ENCODE assay signal across 27 cellular contexts in the genomic region with DNA sequence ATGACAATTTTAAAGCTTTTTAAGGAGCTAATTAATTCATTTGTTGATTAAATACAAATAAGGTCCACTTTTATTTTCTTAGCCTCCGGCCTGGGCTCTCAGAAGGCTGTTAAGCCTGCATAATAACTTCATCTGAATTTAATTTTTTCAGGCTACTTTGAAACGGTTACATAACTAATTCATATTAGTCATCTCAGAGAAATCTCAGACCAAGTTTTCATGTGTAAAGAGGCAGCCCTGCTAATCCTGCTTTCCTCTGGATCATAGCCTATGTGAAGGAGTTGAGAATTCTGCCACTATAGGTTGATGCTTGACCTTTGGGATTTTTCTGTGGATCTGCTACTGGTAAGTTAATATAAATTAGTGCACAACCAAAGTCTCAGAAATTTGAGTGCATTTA.
DNase-seq lines count a peak whose midpoint lies in the region; ATAC-seq and TF ChIP-seq lines count a peak whose summit lies in the region.
"Had no signal": no experiment of that assay in that cellular context is flagged by ENCODE, and none has a peak within 500 bp of the region (broad histone marks: within the 10 kb centered on the region; RNA-seq: fewer than 3 reads in every experiment).

No MANE protein-coding gene starts in this region.

- H3K4me1 ChIP-seq in SK-N-SH (ENCODE audit: control insufficient read depth in 1 of 2, insufficient read depth in 2 of 2, low read depth in 1 of 2, low read length in 1 of 2): no peaks in the 10 kb centered on the region
- H3K4me1 ChIP-seq in SJCRH30: no peaks in the 10 kb centered on the region
- H3K4me1 ChIP-seq: adrenal gland, left lung, tibial nerve had no signal

- no peaks in the 10 kb centered on the region for H3K36me3 ChIP-seq in SK-N-SH (replicated peaks in 1 of 2; ENCODE audit: control insufficient read depth in 1 of 2, insufficient read depth in 2 of 2, low read length in 1 of 2)
- no peaks in the 10 kb centered on the region for H3K36me3 ChIP-seq in SJCRH30
- H3K36me3 ChIP-seq: adrenal gland, heart left ventricle, left lung, tibial nerve had no signal

- no peak for DNase-seq in SK-N-SH
- peak; percentile 19 for DNase-seq in astrocyte of the hippocampus (ENCODE audit: low read depth, low spot score)
- DNase-seq in foreskin fibroblast: peak; percentile 4 to 34
- no peak for DNase-seq in natural killer cell treated with Interleukin-12 subunit alpha and Interleukin-12 subunit beta and Interleukin-15 and Interleukin-18, amount 100 ng/mL, for 72 hours (ENCODE audit: low spot score)
- DNase-seq in NCI-H1105 (lab: John Stamatoyannopoulos, UW): no peak
- DNase-seq in SJCRH30: no peak
- DNase-seq: activated CD4-positive, alpha-beta T cell treated with anti-CD3 and anti-CD28 coated beads, Interleukin-2, amount 50 U/mL, for 4 hours; activated effector memory CD4-positive, alpha-beta T cell treated with anti-CD3 and anti-CD28 coated beads, Interleukin-2, amount 50 U/mL, for 16 hours; adrenal gland; C1 segment of cervical spinal cord; Calu3; heart left ventricle; left lung; NCI-H146; NCI-H69; nephron progenitor cell; SHP77; stimulated activated CD4-positive, alpha-beta T cell treated with anti-CD3 and anti-CD28 coated beads, Interleukin-2, amount 100 ng/mL, for 24 hours; stimulated activated naive CD8-positive, alpha-beta T cell treated with anti-CD3 and anti-CD28 coated beads, Interleukin-15, Interleukin-2, amounts not matched to agents 100 U/mL and 50 U/mL, for 24 hours; T-helper 17 cell had no signal

- H3K4me2 ChIP-seq in SK-N-SH: no peak overlapping the region

- no peak overlapping the region for H3K4me3 Mint-ChIP-seq in natural killer cell treated with Interleukin-12 subunit alpha and Interleukin-12 subunit beta and Interleukin-15 and Interleukin-18, amount 100 ng/mL, for 72 hours
- H3K4me3 Mint-ChIP-seq: central memory CD8-positive, alpha-beta T cell; nephron progenitor cell; T-helper 17 cell had no signal

- POLR2A ChIA-PET in SK-N-SH (lab: Yijun Ruan, JAX): no interaction called here

- TF ChIP-seq CTCF in SK-N-SH (IDR thresholded peaks at IDR 0.05) (no peak), foreskin fibroblast (IDR thresholded peaks at IDR 0.05; ENCODE audit: low read depth, low read length) (no peak)

- no peaks in the 10 kb centered on the region for H3K27me3 ChIP-seq in SK-N-SH (ENCODE audit: insufficient read depth)
- H3K27me3 ChIP-seq in SJCRH30: no peaks in the 10 kb centered on the region
- H3K27me3 ChIP-seq: adrenal gland, heart left ventricle, left lung, tibial nerve had no signal

- H4K20me1 ChIP-seq in SK-N-SH (ENCODE audit: insufficient read depth): no peaks in the 10 kb centered on the region

- no peak overlapping the region for H3K27ac Mint-ChIP-seq in natural killer cell treated with Interleukin-12 subunit alpha and Interleukin-12 subunit beta and Interleukin-15 and Interleukin-18, amount 100 ng/mL, for 72 hours
- H3K27ac Mint-ChIP-seq: nephron progenitor cell, T-helper 17 cell had no signal

- H3K4me3 ChIP-seq in SK-N-SH (ENCODE audit: low read depth in 2 of 2, low read length in 1 of 2) (no peak overlapping the region), foreskin fibroblast (ENCODE audit: low read depth in 1 of 2, low read length in 2 of 2) (no peak overlapping the region), SJCRH30 (no peak overlapping the region)
- H3K4me3 ChIP-seq: adrenal gland, heart left ventricle, left lung, tibial nerve had no signal

- peaks cover 15 to 36% of the 10 kb centered on the region in 2 donors for H3K27me3 Mint-ChIP-seq in natural killer cell treated with Interleukin-12 subunit alpha and Interleukin-12 subunit beta and Interleukin-15 and Interleukin-18, amount 100 ng/mL, for 72 hours

- H3K9me3 ChIP-seq in SK-N-SH (no peaks in the 10 kb centered on the region), SJCRH30 (replicated peaks) (no peaks in the 10 kb centered on the region)
- H3K9me3 ChIP-seq: adrenal gland, heart left ventricle, left lung, tibial nerve had no signal

- H3K79me2 ChIP-seq in SK-N-SH (ENCODE audit: insufficient read depth): no peaks in the 10 kb centered on the region

- CTCF ChIA-PET in SK-N-SH (lab: Yijun Ruan, JAX): no interaction called here

- peaks cover 0 to 4% of the 10 kb centered on the region in 2 donors for H3K4me1 Mint-ChIP-seq in natural killer cell treated with Interleukin-12 subunit alpha and Interleukin-12 subunit beta and Interleukin-15 and Interleukin-18, amount 100 ng/mL, for 72 hours (ENCODE audit: low read depth in 2 of 2)
- H3K4me1 Mint-ChIP-seq: central memory CD8-positive, alpha-beta T cell had no signal

- 42% methylated on average over 2 of the region's 2 CpGs for WGBS in SK-N-SH (ENCODE audit: low lambda C conversion rate)

- no peaks in the 10 kb centered on the region for H3F3A ChIP-seq in SK-N-SH (replicated peaks; ENCODE audit: insufficient read depth)

- H3K9me2 ChIP-seq in SK-N-SH: no peaks in the 10 kb centered on the region

- H3K9me3 Mint-ChIP-seq in natural killer cell treated with Interleukin-12 subunit alpha and Interleukin-12 subunit beta and Interleukin-15 and Interleukin-18, amount 100 ng/mL, for 72 hours: no peaks in the 10 kb centered on the region
- H3K9me3 Mint-ChIP-seq: central memory CD8-positive, alpha-beta T cell; nephron progenitor cell had no signal

- no peak overlapping the region for H3K9ac ChIP-seq in SK-N-SH

- ATAC-seq in SK-N-SH treated with all-trans-retinoic acid at 6 μM for 48 hours: peak; percentile 90
- no peak for ATAC-seq in natural killer cell treated with Interleukin-12 subunit alpha and Interleukin-12 subunit beta and Interleukin-15 and Interleukin-18, amount 100 ng/mL, for 72 hours
- no peak for ATAC-seq in GM19328 (IDR thresholded peaks at IDR 0.05; ENCODE audit: unreplicated experiment)
- ATAC-seq: esophagus mucosa; heart left ventricle; left lung; stimulated activated naive CD8-positive, alpha-beta T cell treated with anti-CD3 and anti-CD28 coated beads, Interleukin-15, Interleukin-2, amounts not matched to agents 100 U/mL and 50 U/mL, for 24 hours; T-helper 17 cell had no signal

- no peak overlapping the region for H2AFZ ChIP-seq in SK-N-SH (ENCODE audit: low read depth)

- no peak overlapping the region for H3K27ac ChIP-seq in SK-N-SH (ENCODE audit: low read depth in 2 of 2, low read length in 1 of 2)
- no peak overlapping the region for H3K27ac ChIP-seq in SJCRH30
- H3K27ac ChIP-seq: 22Rv1, adrenal gland, heart left ventricle, left lung, tibial nerve, VCaP had no signal

- no peaks in the 10 kb centered on the region for H3K36me3 Mint-ChIP-seq in natural killer cell treated with Interleukin-12 subunit alpha and Interleukin-12 subunit beta and Interleukin-15 and Interleukin-18, amount 100 ng/mL, for 72 hours

- TF ChIP-seq EP300 in SK-N-SH (IDR thresholded peaks at IDR 0.05; ENCODE audit: borderline replicate concordance in 1 of 2, low read depth in 1 of 2, low read length in 1 of 2): no peak

- no peak for TF ChIP-seq RAD21 in SK-N-SH (IDR thresholded peaks at IDR 0.05; ENCODE audit: low read length)

TF ChIP-seq in SK-N-SH treated with all-trans-retinoic acid at 6 μM for 48 hours, 23 proteins besides CTCF, POLR2A, EP300 and RAD21 (continues in another document):
- TF ChIP-seq ZFP30 (CRISPR knock-in tag; IDR thresholded peaks at IDR 0.05): no peak
- no peak for TF ChIP-seq ZNF565 (CRISPR knock-in tag; conservative IDR thresholded peaks at IDR 0.05; ENCODE audit: low read depth)
- no peak for TF ChIP-seq RARB (CRISPR knock-in tag; IDR thresholded peaks at IDR 0.05)
- TF ChIP-seq BACH2 (CRISPR knock-in tag; IDR thresholded peaks at IDR 0.05; ENCODE audit: borderline replicate concordance): no peak
- TF ChIP-seq GLIS3 (CRISPR knock-in tag; IDR thresholded peaks at IDR 0.05): no peak
- no peak for TF ChIP-seq ZC3H10 (CRISPR knock-in tag; IDR thresholded peaks at IDR 0.05)
- TF ChIP-seq SNAI2 (CRISPR knock-in tag; IDR thresholded peaks at IDR 0.05): no peak
- TF ChIP-seq, protein P1, sequence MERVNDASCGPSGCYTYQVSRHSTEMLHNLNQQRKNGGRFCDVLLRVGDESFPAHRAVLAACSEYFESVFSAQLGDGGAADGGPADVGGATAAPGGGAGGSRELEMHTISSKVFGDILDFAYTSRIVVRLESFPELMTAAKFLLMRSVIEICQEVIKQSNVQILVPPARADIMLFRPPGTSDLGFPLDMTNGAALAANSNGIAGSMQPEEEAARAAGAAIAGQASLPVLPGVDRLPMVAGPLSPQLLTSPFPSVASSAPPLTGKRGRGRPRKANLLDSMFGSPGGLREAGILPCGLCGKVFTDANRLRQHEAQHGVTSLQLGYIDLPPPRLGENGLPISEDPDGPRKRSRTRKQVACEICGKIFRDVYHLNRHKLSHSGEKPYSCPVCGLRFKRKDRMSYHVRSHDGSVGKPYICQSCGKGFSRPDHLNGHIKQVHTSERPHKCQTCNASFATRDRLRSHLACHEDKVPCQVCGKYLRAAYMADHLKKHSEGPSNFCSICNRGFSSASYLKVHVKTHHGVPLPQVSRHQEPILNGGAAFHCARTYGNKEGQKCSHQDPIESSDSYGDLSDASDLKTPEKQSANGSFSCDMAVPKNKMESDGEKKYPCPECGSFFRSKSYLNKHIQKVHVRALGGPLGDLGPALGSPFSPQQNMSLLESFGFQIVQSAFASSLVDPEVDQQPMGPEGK (CRISPR knock-in tag; IDR thresholded peaks at IDR 0.05; ENCODE audit: borderline replicate concordance): no peak

TF ChIP-seq in SK-N-SH, 30 proteins besides CTCF, POLR2A, EP300 and RAD21 (continues in another document):
- TF ChIP-seq GATA2 (CRISPR knock-in tag; IDR thresholded peaks at IDR 0.05): no peak
- no peak for TF ChIP-seq RXRA (IDR thresholded peaks at IDR 0.05; ENCODE audit: borderline replicate concordance, low read depth)
- no peak for TF ChIP-seq SIN3A (IDR thresholded peaks at IDR 0.05; ENCODE audit: borderline replicate concordance, low read depth, low read length)
- no peak for TF ChIP-seq EZH2phosphoT487 (IDR thresholded peaks at IDR 0.05; ENCODE audit: borderline replicate concordance, low read depth)
- no peak for TF ChIP-seq RFX5 (IDR thresholded peaks at IDR 0.05; ENCODE audit: low read length)
- TF ChIP-seq MEF2A (IDR thresholded peaks at IDR 0.05; ENCODE audit: borderline replicate concordance, low read depth): no peak
- TF ChIP-seq GABPA (IDR thresholded peaks at IDR 0.05; ENCODE audit: low read depth): no peak
- no peak for TF ChIP-seq CHD2 (IDR thresholded peaks at IDR 0.05; ENCODE audit: low read length, partially characterized antibody)

Comparison
In these comparisons a context has a peak if more than half of its experiments do, and no peak if none do; other contexts are left out.
1. DNase-seq: peak in astrocyte of the hippocampus (single experiment) and foreskin fibroblast (2 of 2); none in SK-N-SH (single experiment), natural killer cell treated with Interleukin-12 subunit alpha and Interleukin-12 subunit beta and Interleukin-15 and Interleukin-18, amount 100 ng/mL, for 72 hours (single experiment), NCI-H1105 (single experiment) and SJCRH30 (0 of 2).